ENCODE assay signal across 16 cellular contexts in genomic region chr1:32755810-32756159, GRCh38. TPM values are rescaled to one million over a fixed set of nuclear protein-coding genes. Genes with fewer than 3 reads are reported as not detected.
DNase-seq lines count a peak whose midpoint lies in the region; ATAC-seq, FAIRE-seq and TF ChIP-seq lines count a peak whose summit lies in the region.
"Had no signal": no experiment of that assay in that cellular context is flagged by ENCODE, and none has a peak within 500 bp of the region (broad histone marks: within the 10 kb centered on the region; RNA-seq: fewer than 3 reads in every experiment).

No MANE protein-coding gene starts in this region.

- H3K9me3 Mint-ChIP-seq in GM23338: 0 out of 3 replicates have a peak, but pooled peaks cover 2% of the 10 kb centered on the region
- peaks cover 2% of the 10 kb centered on the region for H3K9me3 Mint-ChIP-seq in astrocyte (ENCODE audit: unreplicated experiment)
- H3K9me3 Mint-ChIP-seq: naive B cell had no signal

- TF ChIP-seq EP300 in sigmoid colon (IDR thresholded peaks at IDR 0.05): no peak

- H3K79me2 ChIP-seq in GM23338 (replicated peaks; ENCODE audit: insufficient read depth) (peaks cover 46% of the 10 kb centered on the region), astrocyte (ENCODE audit: insufficient read depth, low read length) (peaks cover 44% of the 10 kb centered on the region)

- H3K9me2 ChIP-seq in GM23338 (ENCODE audit: insufficient read depth): no peaks in the 10 kb centered on the region

- H2AFZ ChIP-seq in GM23338 (no peak overlapping the region), astrocyte (ENCODE audit: low read depth, low read length) (no peak overlapping the region)

- H3K27me3 ChIP-seq in GM23338 (ENCODE audit: insufficient read depth) (no peaks in the 10 kb centered on the region), astrocyte (ENCODE audit: insufficient read depth, low read length) (no peaks in the 10 kb centered on the region), iPS-20b (ENCODE audit: insufficient read depth, low read length) (no peaks in the 10 kb centered on the region), sigmoid colon (no peaks in the 10 kb centered on the region), right atrium auricular region (no peaks in the 10 kb centered on the region)
- H3K27me3 ChIP-seq: BE2C had no signal

- TF ChIP-seq CTCF in GM23338 (conservative IDR thresholded peaks at IDR 0.05; ENCODE audit: low read depth in 2 of 2) (no peak), astrocyte (IDR thresholded peaks at IDR 0.05; ENCODE audit: insufficient read depth, low read depth, low read length) (no peak), sigmoid colon (IDR thresholded peaks at IDR 0.05) (no peak), right atrium auricular region (IDR thresholded peaks at IDR 0.05) (no peak)

- H3K27ac Mint-ChIP-seq in GM23338 (peak overlapping the region; percentile 51; the same call in 1 of the 2 replicates), astrocyte (ENCODE audit: unreplicated experiment) (peak overlapping the region; percentile 90)

- ATAC-seq in GM23338: no peak
- ATAC-seq in GM21360 (IDR thresholded peaks at IDR 0.05; ENCODE audit: unreplicated experiment): no peak

- 43 to 75% methylated on average over 3 of the region's 3 CpGs for WGBS in sigmoid colon, 2 donors

- H3K27me3 Mint-ChIP-seq in GM23338 (ENCODE audit: insufficient read depth, low read depth, poor library complexity) (peaks cover 19% of the 10 kb centered on the region), astrocyte (ENCODE audit: low read depth, unreplicated experiment) (no peaks in the 10 kb centered on the region)

- DNase-seq in GM23338 (ENCODE audit: low spot score): no peak
- no peak for DNase-seq in astrocyte (ENCODE audit: low read depth)
- no peak for DNase-seq in sigmoid colon
- DNase-seq in NK-92 treated with Interleukin-12 subunit alpha and Interleukin-12 subunit beta, amount 100 ng/mL, for 24 hours (lab: John Stamatoyannopoulos, UW): no peak
- no peak for DNase-seq in right atrium auricular region (ENCODE audit: low spot score)
- DNase-seq in activated gamma-delta T cell treated with Interleukin-2 at 50 U/mL for 16 hours: no peak
- DNase-seq: BE2C; effector CD4-positive, alpha-beta T cell; IMR-90; naive B cell; NCI-H2081; stimulated activated CD4-positive, alpha-beta T cell treated with anti-CD3 and anti-CD28 coated beads, Interleukin-12 subunit alpha, Interleukin-12 subunit beta, amount 100 ng/mL, for 4 hours had no signal

- H3K36me3 Mint-ChIP-seq in GM23338 (ENCODE audit: low read depth) (peaks cover 5% of the 10 kb centered on the region; the same call in 2 of the 3 replicates), astrocyte (ENCODE audit: low read depth, unreplicated experiment) (no peaks in the 10 kb centered on the region)
- H3K36me3 Mint-ChIP-seq: naive B cell had no signal

- H3K27ac ChIP-seq in GM23338 (ENCODE audit: low read depth) (peak overlapping the region; percentile 99), astrocyte (ENCODE audit: low read depth, low read length) (no peak overlapping the region), iPS-20b (ENCODE audit: low read length) (no peak overlapping the region), sigmoid colon (peak overlapping the region; percentile 0 to 80 (median 59)), right atrium auricular region (no peak overlapping the region)

- peak overlapping the region; percentile 95 for H3K4me3 Mint-ChIP-seq in GM23338
- peak overlapping the region; percentile 87 for H3K4me3 Mint-ChIP-seq in astrocyte (ENCODE audit: unreplicated experiment)

- H3K4me2 ChIP-seq in GM23338 (peak overlapping the region; percentile 99), astrocyte (ENCODE audit: low read length) (peak overlapping the region; percentile 99)

- no peak for FAIRE-seq in astrocyte (lab: Jason Lieb, UNC)
- FAIRE-seq: RCC 7860, TTC549 had no signal

- H3K36me3 ChIP-seq in GM23338 (ENCODE audit: insufficient read depth) (no peaks in the 10 kb centered on the region), astrocyte (ENCODE audit: insufficient read depth, low read length) (no peaks in the 10 kb centered on the region), iPS-20b (ENCODE audit: insufficient read depth, low read depth, low read length) (peaks cover 6% of the 10 kb centered on the region; the same call in 1 of the 2 replicates), sigmoid colon (no peaks in the 10 kb centered on the region), right atrium auricular region (no peaks in the 10 kb centered on the region)
- H3K36me3 ChIP-seq: BE2C had no signal

- H3K4me3 ChIP-seq in GM23338: peak overlapping the region; percentile 95
- no peak overlapping the region for H3K4me3 ChIP-seq in astrocyte (ENCODE audit: insufficient read depth, low read depth, low read length)
- H3K4me3 ChIP-seq in iPS-20b (ENCODE audit: low read length): peak overlapping the region; percentile 94
- no peak overlapping the region for H3K4me3 ChIP-seq in sigmoid colon
- no peak overlapping the region for H3K4me3 ChIP-seq in right atrium auricular region

- peaks cover 62% of the 10 kb centered on the region for H3K4me1 Mint-ChIP-seq in GM23338
- peaks cover 34% of the 10 kb centered on the region for H3K4me1 Mint-ChIP-seq in astrocyte (ENCODE audit: low read depth, unreplicated experiment)

- peaks cover 47% of the 10 kb centered on the region for H3K4me1 ChIP-seq in GM23338 (ENCODE audit: insufficient read depth)
- H3K4me1 ChIP-seq in astrocyte (ENCODE audit: insufficient read depth, low read length): peaks cover 38% of the 10 kb centered on the region
- H3K4me1 ChIP-seq in iPS-20b (ENCODE audit: insufficient read depth, low read length): peaks cover 40% of the 10 kb centered on the region
- H3K4me1 ChIP-seq in sigmoid colon: peaks cover 0 to 37% (median 23%) of the 10 kb centered on the region in 4 donors
- peaks cover 0 to 22% of the 10 kb centered on the region in 2 donors for H3K4me1 ChIP-seq in right atrium auricular region
- H3K4me1 ChIP-seq: BE2C had no signal

- TF ChIP-seq POLR2A in sigmoid colon (IDR thresholded peaks at IDR 0.05): no peak

- intact Hi-C loops in sigmoid colon (cut with DNase I): no loop called here

- peaks cover 4% of the 10 kb centered on the region; the same call in 1 of the 2 replicates for H4K20me1 ChIP-seq in GM23338 (replicated peaks; ENCODE audit: insufficient read depth)
- H4K20me1 ChIP-seq in astrocyte (ENCODE audit: insufficient read depth, low read length): no peaks in the 10 kb centered on the region

- peaks cover 26% of the 10 kb centered on the region for H3F3A ChIP-seq in GM23338 (replicated peaks; ENCODE audit: low read depth)

- H3K9ac ChIP-seq in astrocyte (ENCODE audit: low read length): peak overlapping the region; percentile 82
- H3K9ac ChIP-seq in iPS-20b (ENCODE audit: low read depth, low read length): peak overlapping the region; percentile 85; the same call in 1 of the 2 replicates

- H3K9me3 ChIP-seq in astrocyte (ENCODE audit: insufficient read depth, low read depth, low read length) (no peaks in the 10 kb centered on the region), iPS-20b (ENCODE audit: insufficient read depth, low read depth, low read length) (no peaks in the 10 kb centered on the region), sigmoid colon (no peaks in the 10 kb centered on the region), right atrium auricular region (no peaks in the 10 kb centered on the region)
- H3K9me3 ChIP-seq: BE2C had no signal

TF ChIP-seq in GM23338, 12 proteins besides CTCF, POLR2A, EP300 and RAD21 (continues in another document):
- no peak for TF ChIP-seq STAT1 (IDR thresholded peaks at IDR 0.05; ENCODE audit: unreplicated experiment)

RNA-seq across cellular contexts. Expression of gene SYNC, which starts 53.2 kb away (rescaled TPM):
- not detected in 2 replicates for total RNA-seq in GM23338 (2014; rRNA removed; shearing (Covaris generic))
- polyA plus RNA-seq in GM23338 (2016; fragmentation: Nextera tagmentation; extraction: Ambion mirVana) (0.31 TPM in 1 of 2 replicates, not detected in the other), sigmoid colon (10 to 100 TPM in 1 of 3 donors, 1 to 10 TPM in 2; 6.9 to 12.7 (median 9.6) TPM)
- total RNA-seq in astrocyte (20.6 and 23.7 TPM in 2 replicates), sigmoid colon (10 to 100 TPM; 22.5 to 87.5 (median 33.8) TPM), right atrium auricular region (10 to 100 TPM; 19.0 to 32.8 TPM)

Comparison
In these comparisons a context has a peak if more than half of its experiments do, and no peak if none do; other contexts are left out.
1. H3K27ac ChIP-seq: peak in GM23338 (single experiment) and sigmoid colon (4 of 4); none in astrocyte (single experiment), iPS-20b (single experiment) and right atrium auricular region (0 of 2).
2. H3K4me3 ChIP-seq: peak in GM23338 (single experiment) and iPS-20b (single experiment); none in astrocyte (single experiment), sigmoid colon (0 of 4) and right atrium auricular region (0 of 2).
3. RNA of gene SYNC, which starts 53.2 kb away (total RNA-seq): 22.5 to 87.5 TPM in sigmoid colon, 19.0 to 32.8 TPM in right atrium auricular region and 20.6 to 23.7 TPM in astrocyte; not detected in GM23338; every median in the first group is over 10 times any median in the second.